8 cellular contexts compared by ENCODE assay signal in the genomic region with DNA sequence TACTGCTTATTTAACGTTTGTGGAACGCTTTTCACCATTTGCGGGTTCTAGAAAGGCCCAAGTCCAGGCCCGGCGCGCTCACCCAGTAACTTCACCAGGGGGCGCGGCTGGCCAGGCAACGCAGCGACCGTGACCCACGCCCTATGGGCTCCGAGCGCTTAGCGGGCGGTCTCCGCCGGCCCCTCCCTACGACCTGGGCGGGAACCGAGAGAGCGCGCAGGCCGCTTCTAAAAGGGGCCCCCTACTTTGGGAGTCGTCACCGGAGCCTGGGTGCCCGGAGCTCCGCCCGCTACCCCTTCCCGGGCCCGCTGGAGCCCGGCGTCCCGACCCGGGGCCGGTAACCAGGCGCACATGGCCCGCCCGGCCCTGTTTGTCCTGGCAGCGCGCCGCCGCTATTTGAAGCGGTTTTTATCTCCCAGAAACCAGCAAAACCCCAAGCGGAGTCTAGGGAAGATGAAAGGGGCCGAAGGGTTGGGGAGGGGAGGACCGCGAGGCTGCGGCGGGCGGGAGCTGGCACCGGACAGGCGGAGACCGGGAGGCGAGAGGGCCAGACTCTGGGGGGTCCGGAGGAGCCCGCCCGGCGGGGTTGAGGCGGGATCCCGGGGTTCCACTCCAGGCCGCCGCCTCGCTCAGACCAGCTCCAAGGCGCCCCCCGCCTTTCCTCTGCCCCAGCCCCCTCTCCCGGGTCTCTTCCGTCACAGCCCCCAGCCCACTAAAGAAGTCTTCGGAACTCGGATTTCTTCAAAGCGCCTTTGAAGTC. TPM values are rescaled to one million over a fixed set of nuclear protein-coding genes. Genes with fewer than 3 reads are reported as not detected.
DNase-seq lines count a peak whose midpoint lies in the region; ATAC-seq, FAIRE-seq and TF ChIP-seq lines count a peak whose summit lies in the region.

No MANE protein-coding gene starts in this region.

- no peaks in the 10 kb centered on the region for H3K36me3 Mint-ChIP-seq in activated naive CD4-positive, alpha-beta T cell treated with anti-CD3 and anti-CD28 coated beads, Interleukin-2, amount 50 U/mL, for 24 hours

- POLR2A ChIA-PET in HEK293T (lab: Yijun Ruan, JAX): interaction anchor here (0.7 to 6.4 kb wide), 13 partner anchors 10 to 180 kb away, joined by 3 to 81 read pairs (median 4); partner anchors contain the start of genes MAP3K12, SP7 and TARBP2

- peak overlapping the region; percentile 57 for H3K9ac ChIP-seq in SK-N-MC (ENCODE audit: insufficient read length)

- no peak for FAIRE-seq in pancreas (lab: Jason Lieb, UNC)

- CTCF ChIA-PET in HEK293T (lab: Yijun Ruan, JAX): interaction anchor here (1.2 to 4.3 kb wide), 3 partner anchors 20 to 55 kb away, joined by 3 to 32 read pairs (median 6); partner anchors contain the start of gene SP1

- H3K27me3 ChIP-seq in pancreas (no peaks in the 10 kb centered on the region), thyroid gland (no peaks in the 10 kb centered on the region)

- peak overlapping the region; percentile 96 for H3K4me3 Mint-ChIP-seq in activated naive CD4-positive, alpha-beta T cell treated with anti-CD3 and anti-CD28 coated beads, Interleukin-2, amount 50 U/mL, for 24 hours

- H3K36me3 ChIP-seq in SK-N-MC (ENCODE audit: insufficient read depth, low read length): peaks cover 4% of the 10 kb centered on the region; the same call in 1 of the 2 replicates
- no peaks in the 10 kb centered on the region for H3K36me3 ChIP-seq in pancreas
- H3K36me3 ChIP-seq in thyroid gland: no peaks in the 10 kb centered on the region

- H3K4me1 ChIP-seq in pancreas: peaks cover 10 to 27% (median 11%) of the 10 kb centered on the region in 3 donors
- H3K4me1 ChIP-seq in thyroid gland: peaks cover 27 to 31% of the 10 kb centered on the region in 2 donors

- peak overlapping the region; percentile 31; the same call in 1 of the 2 replicates for H3K27ac ChIP-seq in SK-N-MC
- H3K27ac ChIP-seq in pancreas: peak overlapping the region; percentile 24 to 82 (median 76)
- H3K27ac ChIP-seq in thyroid gland: peak overlapping the region; percentile 66 to 90 (median 82)

- peak in 1 of 2 donors; percentile 79 for TF ChIP-seq POLR2A in thyroid gland (IDR thresholded peaks at IDR 0.05)

- peak; percentile 71 to 84 (median 80) for ATAC-seq in pancreas

- H3K9me3 ChIP-seq in SK-N-MC (ENCODE audit: low read depth, low read length) (no peaks in the 10 kb centered on the region), pancreas (no peaks in the 10 kb centered on the region), thyroid gland (no peaks in the 10 kb centered on the region)

- no peaks in the 10 kb centered on the region for H3K9me3 Mint-ChIP-seq in activated naive CD4-positive, alpha-beta T cell treated with anti-CD3 and anti-CD28 coated beads, Interleukin-2, amount 50 U/mL, for 24 hours

- peak; percentile 5 to 56 (median 44) for TF ChIP-seq CTCF in pancreas (IDR thresholded peaks at IDR 0.05)
- peak in 5 of 6 experiments; percentile 42 to 92 (median 82) for TF ChIP-seq CTCF in thyroid gland (IDR thresholded peaks at IDR 0.05)

- H3K4me3 ChIP-seq in SK-N-MC (peak overlapping the region; percentile 28; the same call in 1 of the 2 replicates), pancreas (peak overlapping the region; percentile 26 to 74 (median 44)), thyroid gland (replicated peaks in 1 of 3) (peak overlapping the region; percentile 29 to 85 (median 43))

- H3K27ac Mint-ChIP-seq in activated naive CD4-positive, alpha-beta T cell treated with anti-CD3 and anti-CD28 coated beads, Interleukin-2, amount 50 U/mL, for 24 hours: peak overlapping the region; percentile 99

- H3K27me3 Mint-ChIP-seq in activated naive CD4-positive, alpha-beta T cell treated with anti-CD3 and anti-CD28 coated beads, Interleukin-2, amount 50 U/mL, for 24 hours: no peaks in the 10 kb centered on the region

- intact Hi-C loops in head of caudate nucleus (cut with DNase I) (loop anchor here (1.0 to 10.0 kb wide), 2 partner anchors 20 to 110 kb away; no protein-coding TSS in a partner anchor), pancreas (cut with DNase I) (no loop called here), thyroid gland (cut with DNase I) (loop anchor here (10.0 kb wide), 2 partner anchors 100 to 180 kb away; partner anchors contain the start of genes AMHR2, NPFF and TARBP2)

- peaks cover 38% of the 10 kb centered on the region for H3K4me1 Mint-ChIP-seq in activated naive CD4-positive, alpha-beta T cell treated with anti-CD3 and anti-CD28 coated beads, Interleukin-2, amount 50 U/mL, for 24 hours

- DNase-seq in GM04504 (ENCODE audit: low read depth) (peak; percentile 79), HEK293T (ENCODE audit: extremely low spot score) (peak; percentile 83), MV-4-11 (lab: John Stamatoyannopoulos, UW) (peak; percentile 79), SK-N-MC (ENCODE audit: low read depth, low spot score) (no peak), head of caudate nucleus (peak; percentile 85 to 97 (median 93)), pancreas (peak; percentile 85 to 95 (median 90)), thyroid gland (peak; percentile 92 to 93)

- WGBS in pancreas, 2 donors: 0 to 1% methylated on average over 64 to 71 of the region's 71 CpGs
- WGBS in thyroid gland, 2 donors: 0 to 1% methylated on average over 19 to 40 of the region's 71 CpGs

TF ChIP-seq in HEK293T, 16 proteins besides CTCF, POLR2A, EP300 and RAD21:
- TF ChIP-seq PKNOX1 (IDR thresholded peaks at IDR 0.05): no peak
- TF ChIP-seq ZNF384 (IDR thresholded peaks at IDR 0.05): no peak
- 0 out of 2 replicates have a peak, but pooled peaks have one; percentile 30 for TF ChIP-seq ELF4 (IDR thresholded peaks at IDR 0.05)
- TF ChIP-seq CTBP1 (IDR thresholded peaks at IDR 0.05; ENCODE audit: borderline replicate concordance): 0 out of 2 replicates have a peak, but pooled peaks have one; percentile 14
- peak; percentile 85 for TF ChIP-seq L3MBTL2 (conservative IDR thresholded peaks at IDR 0.05)
TF ChIP-seq in HEK293T: peak in this region for 3.

RNA-seq across cellular contexts. Expression of gene AAAS, which starts 3.5 kb away (rescaled TPM):
- total RNA-seq in pancreas: 10 to 100 TPM; 18.6 to 37.0 (median 22.6) TPM
- 10 to 100 TPM; 51.7 to 61.1 TPM for polyA plus RNA-seq in pancreas
- total RNA-seq in thyroid gland: 10 to 100 TPM; 45.6 to 67.6 (median 47.2) TPM

RNA-seq across cellular contexts. Expression of gene SP7, which starts 11.2 kb away (rescaled TPM):
- total RNA-seq in pancreas: not detected
- polyA plus RNA-seq in pancreas: not detected
- total RNA-seq in thyroid gland: not detected

RNA-seq across cellular contexts. Expression of gene MYG1, which starts 25.5 kb away (rescaled TPM):
- total RNA-seq in pancreas (10 to 100 TPM; 25.4 to 34.1 (median 30.6) TPM), thyroid gland (10 to 100 TPM; 36.7 to 63.8 (median 51.6) TPM)
- polyA plus RNA-seq in pancreas: 10 to 100 TPM; 58.1 to 76.9 TPM

RNA-seq across cellular contexts. Expression of gene PFDN5, which starts 29.6 kb away (rescaled TPM):
- total RNA-seq in pancreas (100 to 1,000 TPM; 203 to 247 (median 231) TPM), thyroid gland (1,000 to 10,000 TPM in 1 of 4 donors, 100 to 1,000 TPM in 3; 656 to 1,200 (median 763) TPM)
- 100 to 1,000 TPM; 874 to 875 TPM for polyA plus RNA-seq in pancreas

RNA-seq across cellular contexts. Expression of gene SP1, which starts 55.0 kb away (rescaled TPM):
- 10 to 100 TPM; 25.1 to 48.4 (median 32.5) TPM for total RNA-seq in pancreas
- polyA plus RNA-seq in pancreas: 10 to 100 TPM in 1 of 2 donors, 1 to 10 TPM in 1; 8.4 to 10.8 TPM
- 10 to 100 TPM; 55.9 to 73.1 (median 67.7) TPM for total RNA-seq in thyroid gland

Comparison
In these comparisons a context has a peak if more than half of its experiments do, and no peak if none do; other contexts are left out.
1. H3K27ac ChIP-seq: peak in every context shown above with its lines; median percentile 82 in thyroid gland; 76 in pancreas; 31 in SK-N-MC.
2. intact Hi-C loops: an anchor here in head of caudate nucleus (1.0 to 10.0 kb wide) and thyroid gland (10.0 kb wide); none called in pancreas.